In genomic region chr17:81219476-81220180, GRCh38 we compare ENCODE assay signal across 1 cellular context.
TF ChIP-seq lines count a peak whose summit lies in the region.

No MANE protein-coding gene starts in this region.

TF ChIP-seq in IMR-90, 13 proteins besides CTCF, POLR2A, EP300 and RAD21:
- no peak for TF ChIP-seq NFE2L2 (IDR thresholded peaks at IDR 0.05; ENCODE audit: low read depth, low read length)
